Comparison of ENCODE assay signal across 20 cellular contexts in genomic region chr3:80697291-80697690, GRCh38.
"Had no signal": no experiment of that assay in that cellular context is flagged by ENCODE, and none has a peak within 500 bp of the region (broad histone marks: within the 10 kb centered on the region; RNA-seq: fewer than 3 reads in every experiment).

No MANE protein-coding gene starts in this region.

- H3K36me3 ChIP-seq: SJSA1 had no signal

- FAIRE-seq: K562 had no signal

- H3K4me1 ChIP-seq: SJSA1 had no signal

- H3K27ac ChIP-seq: KMS-11, SJSA1, SK-N-MC had no signal

- H3K4me2 ChIP-seq: KMS-11 had no signal

- DNase-seq: Kasumi-1, MM.1S, NCI-H1092 treated with DMSO at 0.1 percent for 48 hours, NCI-H187, NCI-H2029, NCI-H2081 treated with DMSO at 0.1 percent for 48 hours, NCI-H2171, NCI-H226, NCI-H446, NCI-H510A, NCI-H524 treated with DMSO at 0.1 percent for 48 hours, NCI-H774, PC-3, SIG-M5 had no signal

- ATAC-seq: K562, Panc1, PC-3, Right ventricle myocardium inferior had no signal

- H3K9me3 ChIP-seq: SJSA1 had no signal

- H3K4me3 ChIP-seq: K562, SJSA1, SK-N-MC had no signal

- H3K27me3 ChIP-seq: SJSA1 had no signal
